9 cellular contexts compared by ENCODE assay signal in the genomic region with DNA sequence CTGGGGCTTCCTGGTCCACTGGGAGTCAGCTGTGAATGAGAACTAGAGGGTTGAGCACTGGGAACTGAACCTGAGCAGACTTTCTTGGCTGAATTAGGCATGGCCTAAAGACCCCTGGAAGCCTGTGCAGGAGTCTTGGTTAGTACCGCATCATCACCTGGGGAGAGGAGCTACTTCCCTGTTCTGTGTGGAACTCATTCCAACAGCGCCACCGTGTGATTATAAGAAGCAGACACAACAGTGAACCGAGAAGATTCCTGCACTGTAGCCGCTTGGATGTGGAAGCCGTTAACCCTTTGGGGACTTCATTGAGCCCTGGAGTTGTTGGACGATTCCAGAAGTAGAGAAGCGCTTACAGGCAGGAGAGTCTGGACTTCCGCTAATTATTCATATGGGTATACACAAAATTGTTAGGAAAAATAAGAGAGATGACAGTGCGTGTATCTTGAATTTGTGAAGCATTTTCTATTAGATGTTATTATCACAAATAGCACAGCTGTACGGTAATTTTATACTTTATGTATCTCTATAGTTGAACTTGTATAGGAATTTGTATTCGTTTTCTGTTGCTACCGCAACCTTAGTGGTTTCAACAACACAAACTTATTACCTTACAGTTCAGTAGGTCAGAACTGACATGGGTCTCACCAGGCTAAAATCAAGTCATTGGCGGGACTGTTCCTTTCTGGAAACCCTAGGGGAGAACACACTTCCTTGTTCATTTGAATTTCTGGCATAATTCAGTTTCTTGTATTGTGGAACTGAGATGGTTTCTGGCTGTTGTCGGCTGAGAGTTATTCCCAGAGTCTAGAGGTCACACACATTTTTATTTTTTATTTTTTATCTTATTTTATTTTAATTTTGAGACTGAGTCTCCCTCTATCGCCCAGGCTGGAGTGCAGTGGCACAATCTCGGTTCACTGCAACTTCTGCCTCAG.
A peak's percentile ranks its signal among the peaks of the same experiment; 100 is the strongest.
DNase-seq lines count a peak whose midpoint lies in the region; TF ChIP-seq lines count a peak whose summit lies in the region.
"Had no signal": no experiment of that assay in that cellular context is flagged by ENCODE, and none has a peak within 500 bp of the region (broad histone marks: within the 10 kb centered on the region; RNA-seq: fewer than 3 reads in every experiment).

No MANE protein-coding gene starts in this region.

- H3K36me3 ChIP-seq in Loucy (ENCODE audit: insufficient read depth, low read length) (no peaks in the 10 kb centered on the region), trophoblast cell (ENCODE audit: control insufficient read depth in 1 of 2, insufficient read depth in 2 of 2, low read length in 2 of 2) (no peaks in the 10 kb centered on the region), vagina (no peaks in the 10 kb centered on the region)

- H2AFZ ChIP-seq in Loucy (ENCODE audit: low read length) (0 out of 2 replicates have a peak overlapping the region, but pooled peaks have one; percentile 9), trophoblast cell (ENCODE audit: insufficient read depth, low read length, poor library complexity) (no peak overlapping the region)

- no peaks in the 10 kb centered on the region for H3K4me1 ChIP-seq in Loucy (ENCODE audit: insufficient read depth, low read length, poor library complexity, severe bottlenecking)
- H3K4me1 ChIP-seq in trophoblast cell (ENCODE audit: control insufficient read depth in 1 of 2, insufficient read depth in 2 of 2, low read length in 2 of 2): no peaks in the 10 kb centered on the region
- no peaks in the 10 kb centered on the region for H3K4me1 ChIP-seq in vagina

- no peak overlapping the region for H3K14ac ChIP-seq in trophoblast cell (ENCODE audit: low read length)

- WGBS in trophoblast cell (ENCODE audit: extremely low coverage, insufficient coverage, insufficient read length): no CpG with 5 or more reads among the region's 17 CpGs

- H2BK5ac ChIP-seq in trophoblast cell (ENCODE audit: low read depth, low read length, poor library complexity): no peak overlapping the region

- no peak overlapping the region for H3K23ac ChIP-seq in trophoblast cell (ENCODE audit: low read length)

- H3K4me3 ChIP-seq in Loucy (ENCODE audit: low read length, poor library complexity, severe bottlenecking) (no peak overlapping the region), trophoblast cell (ENCODE audit: low read depth, low read length) (no peak overlapping the region), vagina (no peak overlapping the region)
- H3K4me3 ChIP-seq: skin epidermis had no signal

- TF ChIP-seq CTCF in GM10248 (IDR thresholded peaks at IDR 0.05; ENCODE audit: control extremely low read depth, extremely low read depth, low read depth, missing control alignments) (peak; percentile 80), Loucy (conservative IDR thresholded peaks at IDR 0.05; ENCODE audit: low read length) (peak; percentile 89), vagina (IDR thresholded peaks at IDR 0.05) (peak; percentile 17 to 70 (median 60))

- H3K9ac ChIP-seq in Loucy (ENCODE audit: low read depth, low read length, poor library complexity, severe bottlenecking) (no peak overlapping the region), trophoblast cell (ENCODE audit: low read length) (no peak overlapping the region)

- no peaks in the 10 kb centered on the region for H3K79me1 ChIP-seq in trophoblast cell (ENCODE audit: low read length)

- H3K9me3 ChIP-seq in Loucy (ENCODE audit: insufficient read depth, low read depth, low read length) (no peaks in the 10 kb centered on the region), trophoblast cell (ENCODE audit: insufficient read depth, low read depth, low read length) (no peaks in the 10 kb centered on the region), vagina (no peaks in the 10 kb centered on the region)

- H4K20me1 ChIP-seq in Loucy (ENCODE audit: insufficient read depth, low read length, poor library complexity, severe bottlenecking): no peaks in the 10 kb centered on the region

- H3K18ac ChIP-seq in trophoblast cell (ENCODE audit: low read length): no peak overlapping the region

- no peak overlapping the region for H2AK5ac ChIP-seq in trophoblast cell (ENCODE audit: low read length)

- H2BK12ac ChIP-seq in trophoblast cell (ENCODE audit: low read length): no peak overlapping the region

- H4K91ac ChIP-seq in trophoblast cell (ENCODE audit: low read depth, low read length): no peak overlapping the region

- DNase-seq in GM10248 (ENCODE audit: extremely low spot score) (peak; percentile 62), HCEC 1CT (peak; percentile 72), SIG-M5 treated with dmso at 0.1 percent for 504 hours (lab: John Stamatoyannopoulos, UW; ENCODE audit: unreplicated experiment) (peak; percentile 88), glomerular endothelial cell (ENCODE audit: extremely low read depth, low read depth, low spot score) (peak; percentile 36), trophoblast cell (peak; percentile 48 to 91), vagina (ENCODE audit: extremely low spot score in 2 of 2) (no peak)
- DNase-seq in activated gamma-delta T cell treated with anti-CD3 and anti-CD28 coated beads, Interleukin-2, amount 50 U/mL, for 16 hours (ENCODE audit: low read depth): peak; percentile 20

- TF ChIP-seq POLR2A in vagina (IDR thresholded peaks at IDR 0.05): no peak

- no peaks in the 10 kb centered on the region for H3F3A ChIP-seq in Loucy (ENCODE audit: low read depth)

- no peaks in the 10 kb centered on the region for H3K79me2 ChIP-seq in Loucy (ENCODE audit: insufficient read depth, low read length)
- no peaks in the 10 kb centered on the region for H3K79me2 ChIP-seq in trophoblast cell (ENCODE audit: control insufficient read depth, insufficient read depth, low read length, poor library complexity)

- CTCF ChIA-PET in GM10248 (lab: Yijun Ruan, JAX): interaction anchor here (0.7 to 2.1 kb wide), 23 partner anchors 9 to 746 kb away, joined by 3 to 28 read pairs (median 5); partner anchors contain the start of gene CMAS

- H3K27me3 ChIP-seq in Loucy (ENCODE audit: insufficient read depth, low read length, poor library complexity, severe bottlenecking) (no peaks in the 10 kb centered on the region), trophoblast cell (ENCODE audit: insufficient read depth, low read length) (no peaks in the 10 kb centered on the region), vagina (no peaks in the 10 kb centered on the region)

- H3K4me2 ChIP-seq in Loucy (ENCODE audit: low read depth, low read length, poor library complexity, severe bottlenecking): no peak overlapping the region
- H3K4me2 ChIP-seq in trophoblast cell (ENCODE audit: low read length): no peak overlapping the region

- H3K9me2 ChIP-seq in Loucy (replicated peaks; ENCODE audit: low read depth, low read length): no peaks in the 10 kb centered on the region

- no peak overlapping the region for H3K4ac ChIP-seq in trophoblast cell (ENCODE audit: low read depth, low read length)

- no peak overlapping the region for H4K12ac ChIP-seq in trophoblast cell (ENCODE audit: low read depth, low read length)

- H2BK120ac ChIP-seq in trophoblast cell (ENCODE audit: insufficient read depth, low read length, poor library complexity): no peak overlapping the region

- POLR2A ChIA-PET in GM10248 (lab: Yijun Ruan, JAX): no interaction called here

- H3K27ac ChIP-seq in trophoblast cell (ENCODE audit: low read depth, low read length) (no peak overlapping the region), vagina (no peak overlapping the region)
- H3K27ac ChIP-seq: skin epidermis had no signal

- no peak overlapping the region for H4K8ac ChIP-seq in trophoblast cell (ENCODE audit: low read depth, low read length)

- intact Hi-C loops in vagina (cut with DNase I): loop anchor here (10.0 kb wide), 1 partner anchor 109 kb away; the partner anchor contains the start of gene ST8SIA1

Comparison
In these comparisons a context has a peak if more than half of its experiments do, and no peak if none do; other contexts are left out.
1. DNase-seq: peak in GM10248 (single experiment), HCEC 1CT (single experiment), SIG-M5 treated with dmso at 0.1 percent for 504 hours (single experiment), activated gamma-delta T cell treated with anti-CD3 and anti-CD28 coated beads, Interleukin-2, amount 50 U/mL, for 16 hours (single experiment), glomerular endothelial cell (single experiment) and trophoblast cell (2 of 2); none in vagina (0 of 2).
2. Peak in every context shown above with its lines, with median percentiles within 50 percentile points of each other: CTCF ChIP-seq.